17 cellular contexts compared by ENCODE assay signal in genomic region chr2:121563754-121564153, GRCh38. TPM values are rescaled to one million over a fixed set of nuclear protein-coding genes. Genes with fewer than 3 reads are reported as not detected.
"Had no signal": no experiment of that assay in that cellular context is flagged by ENCODE, and none has a peak within 500 bp of the region (broad histone marks: within the 10 kb centered on the region; RNA-seq: fewer than 3 reads in every experiment).

No MANE protein-coding gene starts in this region.

RNA-seq across cellular contexts. Expression of gene RNU4ATAC, which starts 33.1 kb away (rescaled TPM):
- total RNA-seq: left colon; left lung; lung; mesenteric fat pad; myocyte; naive thymus-derived CD4-positive, alpha-beta T cell; omental fat pad; ovary; progenitor cell of endocrine pancreas; sciatic nerve; tibial nerve; ureter had no signal
- polyA plus RNA-seq: lung; naive thymus-derived CD4-positive, alpha-beta T cell; neural cell; ovary; right cardiac atrium; small intestine; spleen; thymus had no signal
